ENCODE assay signal across 20 cellular contexts in the genomic region with DNA sequence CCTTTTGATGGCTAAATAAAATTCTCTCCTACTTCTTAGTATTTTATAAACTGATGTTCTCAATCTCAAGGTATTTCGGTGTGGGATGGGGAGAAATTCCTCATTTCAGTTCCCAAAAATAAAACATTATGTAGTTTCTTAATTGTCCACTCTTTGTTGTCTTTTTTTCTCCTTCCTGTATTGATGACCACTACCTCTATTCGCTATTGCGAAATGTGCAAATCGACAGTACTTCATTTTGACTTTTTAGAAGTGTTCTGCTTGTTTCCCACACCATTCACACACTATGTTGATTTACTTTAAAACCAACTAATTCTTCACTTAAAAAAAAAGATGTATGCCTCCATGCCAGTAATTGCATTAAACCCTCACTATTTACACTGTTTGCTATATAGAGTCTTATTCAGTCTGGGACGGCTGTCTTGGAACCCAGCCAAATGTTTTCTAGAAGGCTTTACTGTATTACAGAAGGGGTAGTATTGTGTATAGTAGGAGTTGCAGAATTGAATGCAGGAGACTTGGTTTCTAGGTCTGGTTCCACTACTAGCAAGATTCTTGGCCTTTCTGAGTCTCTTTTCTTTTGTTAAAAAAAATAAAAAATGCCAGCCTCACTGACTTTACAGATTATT. TPM values are rescaled to one million over a fixed set of nuclear protein-coding genes. Genes with fewer than 3 reads are reported as not detected.
DNase-seq lines count a peak whose midpoint lies in the region; ATAC-seq and TF ChIP-seq lines count a peak whose summit lies in the region.
"Had no signal": no experiment of that assay in that cellular context is flagged by ENCODE, and none has a peak within 500 bp of the region (broad histone marks: within the 10 kb centered on the region; RNA-seq: fewer than 3 reads in every experiment).

No MANE protein-coding gene starts in this region.

- ATAC-seq in HCT116, result no peak
- no peak for ATAC-seq in HG02571 (IDR thresholded peaks at IDR 0.05; ENCODE audit: unreplicated experiment)
- ATAC-seq in GM21723 (IDR thresholded peaks at IDR 0.05; ENCODE audit: unreplicated experiment), result no peak
- ATAC-seq: esophagus mucosa; natural killer cell; SK-N-SH treated with all-trans-retinoic acid at 6 μM for 48 hours; stimulated activated effector memory CD8-positive, alpha-beta T cell treated with anti-CD3 and anti-CD28 coated beads, Interleukin-12 subunit alpha, Interleukin-12 subunit beta, amount 100 ng/mL, for 72 hours had no signal

- no peaks in the 10 kb centered on the region for H3K9me2 ChIP-seq in HCT116 (ENCODE audit: insufficient read depth)

- H3K79me2 ChIP-seq in HCT116 (ENCODE audit: insufficient read depth, low read length), result peaks cover 100% of the 10 kb centered on the region

- no peak for TF ChIP-seq CTCF in HCT116 (IDR thresholded peaks at IDR 0.05 in 2 of 3, conservative IDR thresholded peaks at IDR 0.05 in 1 of 3; ENCODE audit: borderline replicate concordance in 1 of 3, insufficient read depth in 1 of 3, low read depth in 2 of 3, low read length in 2 of 3)
- TF ChIP-seq CTCF in fibroblast of mammary gland (conservative IDR thresholded peaks at IDR 0.05; ENCODE audit: control insufficient read depth, insufficient read depth, low read depth, low read length), result no peak

- H3K36me3 ChIP-seq in HCT116 (ENCODE audit: control insufficient read depth in 1 of 2, insufficient read depth in 2 of 2, low read length in 2 of 2), result no peaks in the 10 kb centered on the region
- H3K36me3 ChIP-seq: tibial artery had no signal

- TF ChIP-seq RAD21 in HCT116 (IDR thresholded peaks at IDR 0.05; ENCODE audit: low read depth), result no peak

- POLR2A ChIA-PET in HCT116 (lab: Charles Lee), result no interaction called here

- peaks cover 9% of the 10 kb centered on the region; the same call in 1 of the 2 replicates for H4K20me1 ChIP-seq in HCT116 (ENCODE audit: insufficient read depth)

- CTCF ChIA-PET in HCT116 (lab: Charles Lee), result no interaction called here

- no TSS peak for BruUV-seq in HCT116 (replicated peaks; lab: Mats Ljungman, UMichigan)

- no peaks in the 10 kb centered on the region for H3K27me3 ChIP-seq in HCT116 (ENCODE audit: insufficient read depth, low read length)
- H3K27me3 ChIP-seq: BLaER1, tibial artery had no signal

- peak; percentile 70 for DNase-seq in CD1c-positive myeloid dendritic cell (ENCODE audit: extremely low spot score)
- no peak for DNase-seq in HCT116 (ENCODE audit: low read depth, low spot score)
- peak; percentile 63 for DNase-seq in NCI-H69 (lab: John Stamatoyannopoulos, UW)
- peak; percentile 14 for DNase-seq in fibroblast of mammary gland (ENCODE audit: low read depth)
- no peak for DNase-seq in HuH-7 (ENCODE audit: low spot score)
- DNase-seq: activated CD4-positive, alpha-beta T cell treated with anti-CD3 and anti-CD28 coated beads, Interleukin-2, amount 50 U/mL, for 48 hours; activated T-cell treated with anti-CD3 and anti-CD28 coated beads, Interleukin-2, amount 50 U/mL, for 24 hours; Kasumi-1; mammary epithelial cell; natural killer cell; PC-9; tibial artery had no signal

- H3K4me2 ChIP-seq in HCT116 (ENCODE audit: low read length), result no peak overlapping the region
- H3K4me2 ChIP-seq: BLaER1, PC-9 had no signal

- H3K27ac ChIP-seq in HCT116 (ENCODE audit: low read depth, low read length), result no peak overlapping the region
- H3K27ac ChIP-seq: BLaER1, HL-60, PC-9, skin epidermis, tibial artery had no signal

- H3K9me3 ChIP-seq in HCT116 (ENCODE audit: control insufficient read depth in 1 of 2, insufficient read depth in 1 of 2, low read depth in 1 of 2, low read length in 2 of 2), result no peaks in the 10 kb centered on the region
- H3K9me3 ChIP-seq: tibial artery had no signal

- H2AFZ ChIP-seq in HCT116 (ENCODE audit: low read depth, low read length, poor library complexity, severe bottlenecking), result no peak overlapping the region
- H2AFZ ChIP-seq: PC-9 had no signal

- no peak overlapping the region for H3K4me3 ChIP-seq in HCT116 (replicated peaks in 1 of 2; ENCODE audit: low read depth in 1 of 2, low read length in 2 of 2)
- H3K4me3 ChIP-seq in fibroblast of mammary gland (ENCODE audit: control insufficient read depth, low read depth, low read length), result no peak overlapping the region
- H3K4me3 ChIP-seq: BLaER1, PC-9, skin epidermis, tibial artery had no signal

- peaks cover 6 to 11% of the 10 kb centered on the region in 2 experiments; a peak in 3 of 4 replicates for H3K4me1 ChIP-seq in HCT116 (ENCODE audit: control insufficient read depth in 1 of 2, insufficient read depth in 2 of 2, low read length in 2 of 2)

- intact Hi-C loops in HCT116 (cut with micrococcal nuclease), result no loop called here

- RAD21 ChIA-PET in HCT116 (lab: Charles Lee; ENCODE audit: low non-redundant PET in 1 of 2, low total read pairs in 2 of 2, uncharacterized antibody in 2 of 2, unreplicated experiment in 2 of 2), result no interaction called here

- H3K9ac ChIP-seq in HCT116 (ENCODE audit: low read length), result no peak overlapping the region
- H3K9ac ChIP-seq: BLaER1 had no signal

- TF ChIP-seq POLR2A in HCT116 (IDR thresholded peaks at IDR 0.05; ENCODE audit: borderline replicate concordance, extremely low read depth, insufficient read depth, insufficient read length), result no peak

TF ChIP-seq in HCT116, 20 proteins besides CTCF, POLR2A, EP300 and RAD21:
- peak; percentile 51 for TF ChIP-seq CEBPB (IDR thresholded peaks at IDR 0.05; ENCODE audit: low read depth)
- TF ChIP-seq YY1 (IDR thresholded peaks at IDR 0.05; ENCODE audit: extremely low read depth, insufficient replicate concordance, low read depth, low read length), result no peak

RNA-seq across cellular contexts. Expression of a gene that starts 5.6 kb away (rescaled TPM):
- total RNA-seq in HCT116 (2021; ENCODE audit: unreplicated experiment), result 39.1 TPM
- polyA plus RNA-seq in HCT116 (2012), result 36.4 and 39.1 TPM in 2 replicates

Comparison
In these comparisons a context has a peak if more than half of its experiments do, and no peak if none do; other contexts are left out.
1. DNase-seq: peak in CD1c-positive myeloid dendritic cell (single experiment), NCI-H69 (single experiment) and fibroblast of mammary gland (single experiment); none in HCT116 (single experiment) and HuH-7 (single experiment).